In the genomic region with DNA sequence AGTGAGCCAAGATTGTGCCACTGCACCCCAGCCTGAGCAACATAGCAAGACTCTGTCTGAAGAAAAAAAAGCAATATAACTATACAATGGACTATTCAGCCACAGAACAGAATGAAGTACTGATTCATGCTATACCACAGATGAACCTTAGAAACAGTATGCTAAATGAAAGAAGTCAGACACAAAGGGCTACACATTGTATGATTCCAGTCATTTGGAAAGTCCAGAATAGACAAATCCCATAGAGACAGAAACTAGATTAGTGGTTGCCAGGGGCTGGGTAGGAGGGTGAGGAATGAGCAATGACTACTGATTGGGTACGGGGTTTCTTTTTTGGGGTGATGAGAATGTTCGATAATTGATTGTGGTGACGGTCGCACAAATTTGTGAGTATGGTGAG, we compare ENCODE assay signal across 21 cellular contexts. TPM values are rescaled to one million over a fixed set of nuclear protein-coding genes. Genes with fewer than 3 reads are reported as not detected.
DNase-seq lines count a peak whose midpoint lies in the region; ATAC-seq and TF ChIP-seq lines count a peak whose summit lies in the region.
"Had no signal": no experiment of that assay in that cellular context is flagged by ENCODE, and none has a peak within 500 bp of the region (broad histone marks: within the 10 kb centered on the region; RNA-seq: fewer than 3 reads in every experiment).

No MANE protein-coding gene starts in this region.

- ATAC-seq in activated CD4-positive, CD25-positive, alpha-beta regulatory T cell treated with anti-CD3 and anti-CD28 coated beads, Interleukin-2, amount 50 U/mL, for 24 hours = peak; percentile 40 to 76
- ATAC-seq in HG02798 (IDR thresholded peaks at IDR 0.05; ENCODE audit: poor library complexity, unreplicated experiment) (no peak), foreskin keratinocyte (no peak)
- ATAC-seq: gastrocnemius medialis, PC-3 had no signal

- H3K27me3 ChIP-seq in foreskin keratinocyte = no peaks in the 10 kb centered on the region
- H3K27me3 ChIP-seq: ascending aorta, gastrocnemius medialis had no signal

- TF ChIP-seq CTCF in foreskin keratinocyte (conservative IDR thresholded peaks at IDR 0.05) = no peak

- no peak overlapping the region for H3K27ac ChIP-seq in foreskin keratinocyte
- H3K27ac ChIP-seq: ascending aorta had no signal

- H3K4me1 ChIP-seq in foreskin keratinocyte = no peaks in the 10 kb centered on the region
- H3K4me1 ChIP-seq: ascending aorta, Caco-2, gastrocnemius medialis had no signal

- DNase-seq in activated CD4-positive, CD25-positive, alpha-beta regulatory T cell (lab: John Stamatoyannopoulos, UW) = no peak
- DNase-seq in stimulated activated CD4-positive, alpha-beta T cell treated with anti-CD3 and anti-CD28 coated beads, Interleukin-4, amount 100 ng/mL, for 24 hours = peak; percentile 22
- DNase-seq in stimulated activated CD4-positive, alpha-beta T cell treated with anti-CD3 and anti-CD28 coated beads, Interleukin-4, amount 100 ng/mL, for 4 hours = no peak
- DNase-seq in midbrain (lab: John Stamatoyannopoulos, UW) (peak; percentile 46), OCI-M1 (lab: John Stamatoyannopoulos, UW) (no peak), foreskin keratinocyte (no peak)
- DNase-seq: 8988T; activated effector memory CD4-positive, alpha-beta T cell treated with anti-CD3 and anti-CD28 coated beads, Interleukin-2, amount 50 U/mL, for 16 hours; Caco-2; effector CD4-positive, alpha-beta T cell; EL; erythroblast; gastrocnemius medialis; naive B cell; NCI-H187 treated with DMSO at 0.1 percent for 48 hours; NCI-H2227 treated with DMSO at 0.1 percent for 48 hours; PC-3; SHP77 treated with DMSO at 0.1 percent for 48 hours had no signal

RNA-seq across cellular contexts. Expression of gene CFAP70, which starts 9.6 kb away (rescaled TPM):
- total RNA-seq in foreskin keratinocyte = 0.28 and 0.41 TPM in 2 replicates
- polyA plus RNA-seq in foreskin keratinocyte = 0.10 and 0.22 TPM in 2 replicates
- total RNA-seq: ascending aorta had no signal

RNA-seq across cellular contexts. Expression of gene ANXA7, which starts 45.6 kb away (rescaled TPM):
- 118 and 130 TPM in 2 replicates for total RNA-seq in foreskin keratinocyte
- 91.3 and 98.2 TPM in 2 replicates for polyA plus RNA-seq in foreskin keratinocyte

Comparison
In these comparisons a context has a peak if more than half of its experiments do, and no peak if none do; other contexts are left out.
1. DNase-seq: peak in stimulated activated CD4-positive, alpha-beta T cell treated with anti-CD3 and anti-CD28 coated beads, Interleukin-4, amount 100 ng/mL, for 24 hours (single experiment) and midbrain (single experiment); none in activated CD4-positive, CD25-positive, alpha-beta regulatory T cell (0 of 4), stimulated activated CD4-positive, alpha-beta T cell treated with anti-CD3 and anti-CD28 coated beads, Interleukin-4, amount 100 ng/mL, for 4 hours (0 of 2), OCI-M1 (single experiment) and foreskin keratinocyte (0 of 2).
2. ATAC-seq: peak in activated CD4-positive, CD25-positive, alpha-beta regulatory T cell treated with anti-CD3 and anti-CD28 coated beads, Interleukin-2, amount 50 U/mL, for 24 hours (2 of 2); none in HG02798 (single experiment) and foreskin keratinocyte (single experiment).